ENCODE assay signal across 10 cellular contexts in the genomic region with DNA sequence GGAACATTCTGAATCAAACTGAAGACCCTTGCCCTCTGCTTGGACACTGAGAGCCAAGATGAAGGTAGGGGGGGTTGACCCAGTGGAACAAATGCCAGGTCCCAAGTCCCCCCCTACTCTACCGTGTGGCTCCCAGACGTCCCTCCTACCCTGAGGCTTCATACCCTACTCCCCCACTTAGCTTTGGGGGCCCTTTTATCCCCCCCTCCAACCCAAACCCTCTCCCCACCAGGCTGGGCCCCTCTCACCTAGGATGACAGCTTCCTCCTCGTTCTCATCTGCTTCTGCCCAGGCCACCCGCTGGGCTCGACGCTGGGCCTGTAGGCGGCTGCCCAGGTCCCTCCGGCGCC. TPM values are rescaled to one million over a fixed set of nuclear protein-coding genes. Genes with fewer than 3 reads are reported as not detected.
A peak's percentile ranks its signal among the peaks of the same experiment; 100 is the strongest.
DNase-seq lines count a peak whose midpoint lies in the region; ATAC-seq lines count a peak whose summit lies in the region.
"Had no signal": no experiment of that assay in that cellular context is flagged by ENCODE, and none has a peak within 500 bp of the region (broad histone marks: within the 10 kb centered on the region; RNA-seq: fewer than 3 reads in every experiment).

No MANE protein-coding gene starts in this region.

- no peaks in the 10 kb centered on the region for H3K27me3 ChIP-seq in iPS-18a (ENCODE audit: control insufficient read depth, insufficient read depth, low read length)

- peak overlapping the region; percentile 51 for H3K4me3 Mint-ChIP-seq in activated T-helper 1 cell treated with anti-CD3 and anti-CD28 coated beads, Interleukin-12 subunit alpha, Interleukin-12 subunit beta, Interleukin-2, Interleukin-4 antibody, amounts not matched to agents 30 ng/mL and 10 ng/mL and 1 ng/mL, durations not matched to agents 14 hours and 24 hours and 36 hours
- peak overlapping the region; percentile 99 to 100 for H3K4me3 Mint-ChIP-seq in stimulated activated naive CD8-positive, alpha-beta T cell treated with anti-CD3 and anti-CD28 coated beads, Interleukin-15, amount 100 ng/mL, for 72 hours

- H3K27me3 Mint-ChIP-seq in activated T-helper 1 cell treated with anti-CD3 and anti-CD28 coated beads, Interleukin-12 subunit alpha, Interleukin-12 subunit beta, Interleukin-2, Interleukin-4 antibody, amounts not matched to agents 30 ng/mL and 10 ng/mL and 1 ng/mL, durations not matched to agents 14 hours and 24 hours and 36 hours (ENCODE audit: insufficient read depth) = no peaks in the 10 kb centered on the region
- no peaks in the 10 kb centered on the region for H3K27me3 Mint-ChIP-seq in stimulated activated naive CD8-positive, alpha-beta T cell treated with anti-CD3 and anti-CD28 coated beads, Interleukin-15, amount 100 ng/mL, for 72 hours

- no peaks in the 10 kb centered on the region for H3K4me1 ChIP-seq in iPS-18a (ENCODE audit: control insufficient read depth, low read depth, low read length)

- peak overlapping the region; percentile 95 for H3K4me3 ChIP-seq in iPS-18a (ENCODE audit: low read length)

- intact Hi-C loops in activated T-helper 1 cell treated with anti-CD3 and anti-CD28 coated beads, Interleukin-12 subunit alpha, Interleukin-12 subunit beta, Interleukin-2, Interleukin-4 antibody, amounts not matched to agents 30 ng/mL and 10 ng/mL and 1 ng/mL, durations not matched to agents 14 hours and 24 hours and 36 hours (cut with micrococcal nuclease) = loop anchor here (10.0 kb wide), 2 partner anchors 272 to 328 kb away; partner anchors contain the start of genes ATRN and PTPRA

- H3K9me3 ChIP-seq in iPS-18a (ENCODE audit: control insufficient read depth, low read depth, low read length) = no peaks in the 10 kb centered on the region

- H3K36me3 Mint-ChIP-seq in activated T-helper 1 cell treated with anti-CD3 and anti-CD28 coated beads, Interleukin-12 subunit alpha, Interleukin-12 subunit beta, Interleukin-2, Interleukin-4 antibody, amounts not matched to agents 30 ng/mL and 10 ng/mL and 1 ng/mL, durations not matched to agents 14 hours and 24 hours and 36 hours (ENCODE audit: low read depth) = peaks cover 22% of the 10 kb centered on the region

- no peak overlapping the region for H3K9ac ChIP-seq in iPS-18a (ENCODE audit: low read length)

- no peak for ATAC-seq in stimulated activated naive CD8-positive, alpha-beta T cell treated with anti-CD3 and anti-CD28 coated beads, Interleukin-15, amount 100 ng/mL, for 72 hours
- ATAC-seq in GM18870 (IDR thresholded peaks at IDR 0.05; ENCODE audit: unreplicated experiment) = no peak

- H3K27ac Mint-ChIP-seq in activated T-helper 1 cell treated with anti-CD3 and anti-CD28 coated beads, Interleukin-12 subunit alpha, Interleukin-12 subunit beta, Interleukin-2, Interleukin-4 antibody, amounts not matched to agents 30 ng/mL and 10 ng/mL and 1 ng/mL, durations not matched to agents 14 hours and 24 hours and 36 hours = no peak overlapping the region
- H3K27ac Mint-ChIP-seq in stimulated activated naive CD8-positive, alpha-beta T cell treated with anti-CD3 and anti-CD28 coated beads, Interleukin-15, amount 100 ng/mL, for 72 hours = peak overlapping the region; percentile 99

- H3K4me1 Mint-ChIP-seq in activated T-helper 1 cell treated with anti-CD3 and anti-CD28 coated beads, Interleukin-12 subunit alpha, Interleukin-12 subunit beta, Interleukin-2, Interleukin-4 antibody, amounts not matched to agents 30 ng/mL and 10 ng/mL and 1 ng/mL, durations not matched to agents 14 hours and 24 hours and 36 hours (ENCODE audit: low read depth) = peaks cover 15% of the 10 kb centered on the region
- peaks cover 38% of the 10 kb centered on the region for H3K4me1 Mint-ChIP-seq in stimulated activated naive CD8-positive, alpha-beta T cell treated with anti-CD3 and anti-CD28 coated beads, Interleukin-15, amount 100 ng/mL, for 72 hours

- H3K9me3 Mint-ChIP-seq in activated T-helper 1 cell treated with anti-CD3 and anti-CD28 coated beads, Interleukin-12 subunit alpha, Interleukin-12 subunit beta, Interleukin-2, Interleukin-4 antibody, amounts not matched to agents 30 ng/mL and 10 ng/mL and 1 ng/mL, durations not matched to agents 14 hours and 24 hours and 36 hours = no peaks in the 10 kb centered on the region
- no peaks in the 10 kb centered on the region for H3K9me3 Mint-ChIP-seq in stimulated activated naive CD8-positive, alpha-beta T cell treated with anti-CD3 and anti-CD28 coated beads, Interleukin-15, amount 100 ng/mL, for 72 hours

- DNase-seq in NCI-H345 (lab: John Stamatoyannopoulos, UW) (peak; percentile 17), NCI-H345 treated with DMSO at 0.1 percent for 48 hours (lab: John Stamatoyannopoulos, UW; ENCODE audit: unreplicated experiment) (no peak), SK-N-DZ (ENCODE audit: low spot score) (no peak), COLO829 (ENCODE audit: low spot score) (no peak)
- DNase-seq in activated T-helper 1 cell treated with anti-CD3 and anti-CD28 coated beads, Interleukin-12 subunit alpha, Interleukin-12 subunit beta, Interleukin-2, Interleukin-4 antibody, amounts not matched to agents 30 ng/mL and 10 ng/mL and 1 ng/mL, durations not matched to agents 14 hours and 24 hours and 36 hours (ENCODE audit: low spot score) = no peak
- no peak for DNase-seq in stimulated activated naive CD8-positive, alpha-beta T cell treated with anti-CD3 and anti-CD28 coated beads, Interleukin-15, amount 100 ng/mL, for 72 hours
- DNase-seq: hippocampal formation, SW 1271 had no signal

- H3K27ac ChIP-seq in iPS-18a (ENCODE audit: low read length) = no peak overlapping the region

- peaks cover 21% of the 10 kb centered on the region for H3K36me3 ChIP-seq in iPS-18a (ENCODE audit: control insufficient read depth, low read depth, low read length)

RNA-seq across cellular contexts. Expression of gene DDRGK1, which starts 1.5 kb away (rescaled TPM):
- 67.5 and 72.3 TPM in 2 replicates for total RNA-seq in activated T-helper 1 cell treated with anti-CD3 and anti-CD28 coated beads, Interleukin-12 subunit alpha, Interleukin-12 subunit beta, Interleukin-2, Interleukin-4 antibody, amounts not matched to agents 30 ng/mL and 10 ng/mL and 1 ng/mL, durations not matched to agents 14 hours and 24 hours and 36 hours
- polyA plus RNA-seq in SK-N-DZ (2014; cell fraction: cytosol; rRNA removed) = 47.6 and 91.3 TPM in 2 replicates
- 59.5 and 66.3 TPM in 2 replicates for polyA plus RNA-seq in SK-N-DZ (2014; cell fraction: nucleus; rRNA removed)

RNA-seq across cellular contexts. Expression of gene ITPA, which starts 6.4 kb away (rescaled TPM):
- total RNA-seq in activated T-helper 1 cell treated with anti-CD3 and anti-CD28 coated beads, Interleukin-12 subunit alpha, Interleukin-12 subunit beta, Interleukin-2, Interleukin-4 antibody, amounts not matched to agents 30 ng/mL and 10 ng/mL and 1 ng/mL, durations not matched to agents 14 hours and 24 hours and 36 hours = 93.3 and 96.0 TPM in 2 replicates
- polyA plus RNA-seq in SK-N-DZ (2014; cell fraction: cytosol; rRNA removed) = 87.5 and 88.9 TPM in 2 replicates
- 119 and 121 TPM in 2 replicates for polyA plus RNA-seq in SK-N-DZ (2014; cell fraction: nucleus; rRNA removed)

RNA-seq across cellular contexts. Expression of gene LZTS3, which starts 29.6 kb away (rescaled TPM):
- total RNA-seq in activated T-helper 1 cell treated with anti-CD3 and anti-CD28 coated beads, Interleukin-12 subunit alpha, Interleukin-12 subunit beta, Interleukin-2, Interleukin-4 antibody, amounts not matched to agents 30 ng/mL and 10 ng/mL and 1 ng/mL, durations not matched to agents 14 hours and 24 hours and 36 hours = 0.54 and 0.78 TPM in 2 replicates
- polyA plus RNA-seq in SK-N-DZ (2014; cell fraction: cytosol; rRNA removed) = 5.2 and 10.5 TPM in 2 replicates
- polyA plus RNA-seq in SK-N-DZ (2014; cell fraction: nucleus; rRNA removed) = 14.7 and 18.2 TPM in 2 replicates

RNA-seq across cellular contexts. Expression of gene SLC4A11, which starts 36.0 kb away (rescaled TPM):
- total RNA-seq in activated T-helper 1 cell treated with anti-CD3 and anti-CD28 coated beads, Interleukin-12 subunit alpha, Interleukin-12 subunit beta, Interleukin-2, Interleukin-4 antibody, amounts not matched to agents 30 ng/mL and 10 ng/mL and 1 ng/mL, durations not matched to agents 14 hours and 24 hours and 36 hours = 3.2 and 3.3 TPM in 2 replicates
- polyA plus RNA-seq in SK-N-DZ (2014; cell fraction: cytosol; rRNA removed) = 0.08 TPM in 1 of 2 replicates, not detected in the other
- polyA plus RNA-seq in SK-N-DZ (2014; cell fraction: nucleus; rRNA removed) = 1.2 and 1.5 TPM in 2 replicates

RNA-seq across cellular contexts. Expression of gene FASTKD5, which starts 43.3 kb away (rescaled TPM):
- 25.4 TPM in 2 replicates for total RNA-seq in activated T-helper 1 cell treated with anti-CD3 and anti-CD28 coated beads, Interleukin-12 subunit alpha, Interleukin-12 subunit beta, Interleukin-2, Interleukin-4 antibody, amounts not matched to agents 30 ng/mL and 10 ng/mL and 1 ng/mL, durations not matched to agents 14 hours and 24 hours and 36 hours
- polyA plus RNA-seq in SK-N-DZ (2014; cell fraction: cytosol; rRNA removed) = 29.1 and 34.6 TPM in 2 replicates
- 17.1 and 19.9 TPM in 2 replicates for polyA plus RNA-seq in SK-N-DZ (2014; cell fraction: nucleus; rRNA removed)
